ENCODE assay signal across 8 cellular contexts in the genomic region with DNA sequence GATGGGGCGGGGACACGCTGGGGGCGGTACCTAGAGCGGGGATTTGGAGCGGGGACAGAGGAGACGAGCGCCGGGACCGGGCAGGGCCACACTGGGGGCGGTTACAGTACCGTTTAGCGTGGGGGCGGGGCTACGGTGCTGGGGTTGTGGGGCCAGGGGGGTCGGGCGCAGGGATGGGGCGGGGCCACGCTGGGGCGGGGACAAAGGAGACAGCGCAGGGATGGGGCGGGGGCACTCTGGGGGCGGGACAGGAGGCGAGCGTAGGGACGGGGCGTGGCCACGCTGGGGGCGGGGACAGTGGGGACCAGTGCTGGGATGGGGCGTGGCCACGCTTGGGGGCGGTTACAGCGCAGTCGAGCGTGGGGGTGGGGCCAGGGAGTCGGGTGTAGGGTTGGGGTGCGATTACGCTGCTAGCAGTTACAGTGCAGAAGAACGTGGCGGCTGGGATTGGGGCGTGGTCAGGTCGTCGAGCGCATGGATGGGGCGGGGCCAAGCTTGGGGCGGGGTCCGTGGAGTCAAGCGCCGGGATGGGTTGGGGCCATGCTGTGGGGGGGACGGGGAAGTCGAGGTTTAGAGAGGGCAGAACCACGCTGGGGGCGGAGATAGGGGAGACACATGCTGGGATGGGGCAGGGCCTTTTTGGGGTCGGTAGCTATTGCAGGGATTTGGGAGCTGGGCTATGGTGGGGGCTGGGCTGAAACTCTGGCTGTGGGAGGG. TPM values are rescaled to one million over a fixed set of nuclear protein-coding genes. Genes with fewer than 3 reads are reported as not detected.
DNase-seq lines count a peak whose midpoint lies in the region; ATAC-seq and TF ChIP-seq lines count a peak whose summit lies in the region.

No MANE protein-coding gene starts in this region.

- under 1% methylated on average over 48 of the region's 53 CpGs for WGBS in prostate gland

- peak overlapping the region; percentile 93 for H3K4me3 Mint-ChIP-seq in T-helper 17 cell

- DNase-seq in GM12865 (ENCODE audit: low read depth): peak; percentile 99
- DNase-seq in NCI-H187 (lab: John Stamatoyannopoulos, UW): peak; percentile 79 to 90
- peak; percentile 97 to 99 (median 98) for DNase-seq in T-helper 17 cell
- DNase-seq in amygdala (lab: John Stamatoyannopoulos, UW): peak; percentile 40 to 99 (median 96)
- DNase-seq in left ventricle myocardium superior: peak; percentile 99
- peak; percentile 98 for DNase-seq in prostate gland (ENCODE audit: low spot score)
- peak; percentile 99 for DNase-seq in upper lobe of right lung

- H3K4me1 ChIP-seq in prostate gland (replicated peaks) (peaks cover 3% of the 10 kb centered on the region), upper lobe of right lung (no peaks in the 10 kb centered on the region)

- H3K27ac Mint-ChIP-seq in T-helper 17 cell: peak overlapping the region; percentile 85

- H3K36me3 Mint-ChIP-seq in T-helper 17 cell (ENCODE audit: low read depth): peaks cover 2% of the 10 kb centered on the region

- peaks cover 19% of the 10 kb centered on the region for H3K4me1 Mint-ChIP-seq in T-helper 17 cell

- H3K27me3 Mint-ChIP-seq in T-helper 17 cell: no peaks in the 10 kb centered on the region

- TF ChIP-seq CTCF in GM12865 (IDR thresholded peaks at IDR 0.05; ENCODE audit: insufficient read depth, low read depth, low read length, missing control alignments) (no peak), prostate gland (IDR thresholded peaks at IDR 0.05) (no peak), upper lobe of right lung (IDR thresholded peaks at IDR 0.05) (no peak)

- peak overlapping the region; percentile 99 for H3K27ac ChIP-seq in prostate gland
- H3K27ac ChIP-seq in upper lobe of right lung: peak overlapping the region; percentile 94

- H3K27me3 ChIP-seq in prostate gland (replicated peaks; ENCODE audit: insufficient read depth): no peaks in the 10 kb centered on the region
- H3K27me3 ChIP-seq in upper lobe of right lung: no peaks in the 10 kb centered on the region

- no peak for TF ChIP-seq POLR2A in prostate gland (IDR thresholded peaks at IDR 0.05)

- peaks cover 0 to 5% of the 10 kb centered on the region in 2 donors for H3K36me3 ChIP-seq in prostate gland
- peaks cover 12% of the 10 kb centered on the region for H3K36me3 ChIP-seq in upper lobe of right lung

- intact Hi-C loops in left ventricle myocardium superior (cut with micrococcal nuclease) (no loop called here), prostate gland (cut with DNase I) (loop anchor here (1.0 to 5.0 kb wide), 2 partner anchors 20 to 96 kb away; partner anchors contain the start of genes GTF2F1 and MLLT1), upper lobe of right lung (cut with DNase I) (no loop called here)

- H3K9me3 ChIP-seq in T-helper 17 cell (ENCODE audit: control insufficient read depth, low read length, poor library complexity, severe bottlenecking): no peaks in the 10 kb centered on the region
- no peaks in the 10 kb centered on the region for H3K9me3 ChIP-seq in prostate gland
- no peaks in the 10 kb centered on the region for H3K9me3 ChIP-seq in upper lobe of right lung

- ATAC-seq in HG02943 (IDR thresholded peaks at IDR 0.05; ENCODE audit: low read depth, unreplicated experiment) (peak; percentile 41), T-helper 17 cell (peak; percentile 75), left ventricle myocardium superior (peak; percentile 86), upper lobe of right lung (peak; percentile 92)

- peak overlapping the region; percentile 89 for H3K4me3 ChIP-seq in GM12865 (ENCODE audit: low read depth, low read length)
- H3K4me3 ChIP-seq in prostate gland: peak overlapping the region; percentile 74 to 85
- H3K4me3 ChIP-seq in upper lobe of right lung: peak overlapping the region; percentile 86

RNA-seq across cellular contexts. Expression of gene ALKBH7, which starts 0.7 kb away (rescaled TPM):
- total RNA-seq in T-helper 17 cell (10 to 100 TPM; 44.1 to 47.6 TPM), left ventricle myocardium superior (139 TPM), prostate gland (100 to 1,000 TPM; 101 to 111 TPM), upper lobe of right lung (57.2 TPM)

RNA-seq across cellular contexts. Expression of gene PSPN, which starts 2.5 kb away (rescaled TPM):
- total RNA-seq in T-helper 17 cell (1 to 10 TPM; 1.3 to 1.5 TPM), left ventricle myocardium superior (1.2 TPM), prostate gland (1 to 10 TPM; 1.1 to 2.2 TPM), upper lobe of right lung (1.7 TPM)

RNA-seq across cellular contexts. Expression of gene CLPP, which starts 11.9 kb away (rescaled TPM):
- total RNA-seq in T-helper 17 cell: 10 to 100 TPM; 75.9 to 82.7 TPM
- 66.0 TPM for total RNA-seq in left ventricle myocardium superior
- total RNA-seq in prostate gland: 10 to 100 TPM; 85.1 to 88.5 TPM
- 57.7 TPM for total RNA-seq in upper lobe of right lung

RNA-seq across cellular contexts. Expression of gene GTF2F1, which starts 19.7 kb away (rescaled TPM):
- 10 to 100 TPM; 67.2 to 68.7 TPM for total RNA-seq in T-helper 17 cell
- total RNA-seq in left ventricle myocardium superior: 30.9 TPM
- 10 to 100 TPM; 70.7 to 82.7 TPM for total RNA-seq in prostate gland
- 47.4 TPM for total RNA-seq in upper lobe of right lung

RNA-seq across cellular contexts. Expression of gene ACER1, which starts 39.8 kb away (rescaled TPM):
- total RNA-seq in T-helper 17 cell (1 to 10 TPM in 1 of 2 donors, under 1 TPM in 1; 0.99 to 1.5 TPM), left ventricle myocardium superior (not detected), prostate gland (1 to 10 TPM in 1 of 2 donors, not detected in 1; 5.3 TPM), upper lobe of right lung (not detected)

Comparison
In these comparisons a context has a peak if more than half of its experiments do, and no peak if none do; other contexts are left out.
1. Peak in every context shown above with its lines: DNase-seq, ATAC-seq, H3K4me3 ChIP-seq and H3K27ac ChIP-seq.
2. ATAC-seq: peak in every context shown above with its lines; median percentile 92 in upper lobe of right lung; 86 in left ventricle myocardium superior; 75 in T-helper 17 cell; 41 in HG02943.